In the genomic region with DNA sequence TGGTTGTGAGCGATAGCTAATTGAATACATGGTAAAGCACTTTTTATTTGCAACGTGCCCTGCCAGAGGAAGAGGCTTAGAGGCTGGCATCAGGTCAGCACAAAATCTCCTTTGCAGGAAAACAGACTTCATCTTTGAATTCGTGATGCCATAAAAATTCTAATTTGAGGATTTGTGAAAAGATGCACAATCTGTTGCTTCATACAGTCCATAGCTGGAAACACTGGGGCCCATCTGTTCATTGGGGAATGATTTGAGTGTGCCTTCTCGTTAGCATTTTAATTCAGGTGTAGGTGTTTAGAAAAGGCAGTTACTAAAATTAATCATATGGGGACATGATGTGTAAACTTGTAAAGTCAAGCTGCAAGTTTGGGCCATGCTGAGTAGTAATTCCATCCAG, we compare ENCODE assay signal across 17 cellular contexts.
"Had no signal": no experiment of that assay in that cellular context is flagged by ENCODE, and none has a peak within 500 bp of the region (broad histone marks: within the 10 kb centered on the region; RNA-seq: fewer than 3 reads in every experiment).

No MANE protein-coding gene starts in this region.

- H3K27ac ChIP-seq: coronary artery, KMS-11, SK-N-MC, VCaP had no signal

- H3K9ac ChIP-seq: KMS-11 had no signal

- H3K4me2 ChIP-seq: KMS-11 had no signal

- DNase-seq: activated CD4-positive, alpha-beta memory T cell treated with anti-CD3 and anti-CD28 coated beads for 36 hours; activated CD4-positive, alpha-beta T cell treated with anti-CD3 and anti-CD28 coated beads, Interleukin-2, amount 10 ng/mL, durations not matched to agents 7 days and 5 days; activated CD4-positive, CD25-positive, alpha-beta regulatory T cell; activated CD8-positive, alpha-beta memory T cell treated with anti-CD3 and anti-CD28 coated beads for 24 hours; activated effector memory CD4-positive, alpha-beta T cell treated with anti-CD3 and anti-CD28 coated beads, Interleukin-2, amount 50 U/mL, for 16 hours; activated naive CD4-positive, alpha-beta T cell treated with Interleukin-2 at 50 U/mL for 16 hours; activated T-cell treated with anti-CD3 and anti-CD28 coated beads, Interleukin-2, amount 50 U/mL, for 4 hours; NCI-H1092; NCI-H1417; NCI-H2029 treated with DMSO at 0.1 percent for 48 hours; NCI-H526 treated with DMSO at 0.1 percent for 48 hours; T-cell; T-helper 2 cell had no signal

- H3K4me3 ChIP-seq: coronary artery, SK-N-MC had no signal

- ATAC-seq: activated T-cell treated with anti-CD3 and anti-CD28 coated beads, Interleukin-2, amount 50 U/mL, for 4 hours; T-cell had no signal
